ENCODE assay signal across 17 cellular contexts in the genomic region with DNA sequence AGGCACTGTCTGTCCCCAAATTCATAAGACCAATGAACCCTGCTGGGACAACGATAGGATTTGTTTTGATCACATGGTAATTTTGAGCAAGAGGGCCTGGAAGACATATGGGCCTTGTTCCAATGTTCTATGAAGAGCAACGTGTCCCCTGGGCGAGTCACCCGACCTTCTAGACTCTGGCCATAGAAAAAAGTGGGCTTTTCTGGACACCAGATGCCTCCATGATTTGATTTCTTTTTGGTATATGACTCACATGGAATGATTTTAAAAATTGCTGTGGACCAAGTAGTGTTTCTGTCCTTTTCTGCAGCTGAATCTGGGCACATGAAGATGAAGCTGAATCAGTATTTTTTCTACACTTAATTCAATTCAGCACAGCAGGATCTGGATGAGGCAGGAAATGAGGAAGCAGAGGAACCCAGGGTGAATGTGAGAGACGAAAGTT.
DNase-seq lines count a peak whose midpoint lies in the region; ATAC-seq and TF ChIP-seq lines count a peak whose summit lies in the region.
"Had no signal": no experiment of that assay in that cellular context is flagged by ENCODE, and none has a peak within 500 bp of the region (broad histone marks: within the 10 kb centered on the region; RNA-seq: fewer than 3 reads in every experiment).

No MANE protein-coding gene starts in this region.

- peak; percentile 38 for ATAC-seq in gastroesophageal sphincter
- ATAC-seq in HG03565 (IDR thresholded peaks at IDR 0.05; ENCODE audit: unreplicated experiment) = no peak
- ATAC-seq: activated CD4-positive, CD25-positive, alpha-beta regulatory T cell treated with anti-CD3 and anti-CD28 coated beads, Interleukin-2, amount 50 U/mL, for 24 hours; esophagus mucosa had no signal

- TF ChIP-seq EP300 in gastroesophageal sphincter (IDR thresholded peaks at IDR 0.05) = no peak

- TF ChIP-seq POLR2A in gastroesophageal sphincter (IDR thresholded peaks at IDR 0.05) = no peak

- H3K36me3 ChIP-seq in left ventricle myocardium inferior (no peaks in the 10 kb centered on the region), gastroesophageal sphincter (no peaks in the 10 kb centered on the region)
- H3K36me3 ChIP-seq: SJSA1, spleen, transverse colon had no signal

- H3K27me3 ChIP-seq in left ventricle myocardium inferior (ENCODE audit: low read depth) (no peaks in the 10 kb centered on the region), gastroesophageal sphincter (no peaks in the 10 kb centered on the region)
- H3K27me3 ChIP-seq: SJSA1, spleen, transverse colon had no signal

- in situ Hi-C loops in astrocyte of the cerebellum (cut with HindIII; ENCODE audit: low sequenced_read_pairs) = no loop called here

- TF ChIP-seq CTCF in left ventricle myocardium inferior (IDR thresholded peaks at IDR 0.05; ENCODE audit: borderline replicate concordance) (no peak), astrocyte of the cerebellum (IDR thresholded peaks at IDR 0.05; ENCODE audit: low read depth, low read length, missing control alignments) (no peak), gastroesophageal sphincter (IDR thresholded peaks at IDR 0.05) (no peak)

- H3K27ac ChIP-seq in left ventricle myocardium inferior (replicated peaks) = peak overlapping the region; percentile 13
- no peak overlapping the region for H3K27ac ChIP-seq in gastroesophageal sphincter
- H3K27ac ChIP-seq: SJSA1, spleen, transverse colon had no signal

- H3K9me3 ChIP-seq in left ventricle myocardium inferior (replicated peaks) (no peaks in the 10 kb centered on the region), gastroesophageal sphincter (no peaks in the 10 kb centered on the region)
- H3K9me3 ChIP-seq: SJSA1, spleen, transverse colon had no signal

- H3K4me3 ChIP-seq in left ventricle myocardium inferior (no peak overlapping the region), astrocyte of the cerebellum (ENCODE audit: low read depth, low read length) (no peak overlapping the region), gastroesophageal sphincter (no peak overlapping the region)
- H3K4me3 ChIP-seq: SJSA1, spleen, transverse colon had no signal

- H3K4me1 ChIP-seq in left ventricle myocardium inferior (peaks cover 19% of the 10 kb centered on the region), gastroesophageal sphincter (peaks cover 0 to 57% (median 17%) of the 10 kb centered on the region in 3 donors)

- intact Hi-C loops in left ventricle myocardium inferior (cut with micrococcal nuclease) = no loop called here
- intact Hi-C loops in cardiac septum (cut with DNase I) = no loop called here

- DNase-seq in left ventricle myocardium inferior (no peak), cardiac septum (ENCODE audit: low spot score) (no peak), astrocyte of the cerebellum (ENCODE audit: low read depth) (peak; percentile 59), middle frontal gyrus (ENCODE audit: extremely low spot score, low spot score) (no peak), mucosa of gallbladder (ENCODE audit: low spot score) (no peak), DMS 273 (lab: John Stamatoyannopoulos, UW; ENCODE audit: unreplicated experiment) (no peak)
- DNase-seq: caudate nucleus, DMS53, NCI-H187, NCI-H82, spleen, transverse colon had no signal

- WGBS in gastroesophageal sphincter (ENCODE audit: low coverage in 1 of 2), 2 donors = 47 to 90% methylated on average over 3 to 5 of the region's 5 CpGs
